Comparison of ENCODE assay signal across 17 cellular contexts in the genomic region with DNA sequence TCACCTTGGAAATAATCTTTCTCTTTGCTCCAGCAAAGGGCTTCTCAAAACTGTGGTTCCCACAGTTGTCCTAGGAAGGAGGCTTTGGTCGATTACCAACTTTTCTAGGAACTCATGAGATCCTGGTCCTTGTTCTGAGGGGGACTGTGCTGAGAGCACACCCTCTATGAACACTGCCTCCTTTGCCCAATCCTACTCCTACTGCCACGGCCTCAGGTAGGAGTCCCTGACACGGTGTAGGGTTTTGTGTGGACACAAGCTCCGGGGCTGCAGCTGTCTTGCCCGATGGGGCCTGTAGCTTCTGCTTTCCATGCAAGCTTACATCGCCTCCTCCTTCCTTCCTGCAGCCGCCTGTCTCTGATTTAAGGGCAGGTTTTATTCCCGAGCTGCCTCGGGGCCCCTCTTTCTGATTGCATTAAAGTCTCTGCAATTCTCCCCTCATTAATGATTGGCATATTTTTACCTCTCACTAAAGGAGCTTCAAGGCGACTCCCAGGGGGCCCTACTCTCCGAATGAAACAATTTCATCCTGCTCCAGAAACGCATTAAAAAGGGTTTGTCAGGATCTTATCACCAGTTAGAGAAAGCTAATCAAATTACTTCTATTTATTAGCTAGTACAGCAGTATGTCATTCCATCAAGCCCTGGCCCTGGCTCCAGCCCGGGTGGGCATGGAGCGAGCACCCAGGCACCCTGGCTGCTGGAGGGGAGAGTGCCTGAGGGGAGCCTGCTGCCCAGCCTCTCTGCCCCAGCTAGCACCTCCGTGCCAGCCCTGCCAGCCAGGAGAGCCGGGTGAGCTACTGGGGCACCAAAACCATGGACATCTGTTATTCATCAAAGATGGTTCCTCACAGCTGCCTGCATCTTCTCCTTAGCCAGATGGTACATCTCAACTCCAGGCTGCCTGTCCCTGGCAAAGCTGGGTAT. TPM values are rescaled to one million over a fixed set of nuclear protein-coding genes. Genes with fewer than 3 reads are reported as not detected.
A peak's percentile ranks its signal among the peaks of the same experiment; 100 is the strongest.
DNase-seq lines count a peak whose midpoint lies in the region; ATAC-seq and TF ChIP-seq lines count a peak whose summit lies in the region.
"Had no signal": no experiment of that assay in that cellular context is flagged by ENCODE, and none has a peak within 500 bp of the region (broad histone marks: within the 10 kb centered on the region; RNA-seq: fewer than 3 reads in every experiment).

No MANE protein-coding gene starts in this region.

- peak; percentile 15 for DNase-seq in EL
- peak; percentile 60 to 85 for DNase-seq in NCI-H524 (lab: John Stamatoyannopoulos, UW)
- no peak for DNase-seq in osteoblast (ENCODE audit: insufficient read length, low spot score, missing footprints)
- DNase-seq in UCSD-AML1 (lab: John Stamatoyannopoulos, UW; ENCODE audit: unreplicated experiment) = no peak
- DNase-seq: activated T-cell treated with anti-CD3 and anti-CD28 coated beads, Interleukin-2, amount 50 U/mL, for 24 hours; cortex of kidney; NCI-H2107; sigmoid colon; stimulated activated naive CD4-positive, alpha-beta T cell; SW 1271 had no signal

- no peaks in the 10 kb centered on the region for H3K36me3 Mint-ChIP-seq in brain

- no peak overlapping the region for H3K4me3 ChIP-seq in osteoblast (ENCODE audit: insufficient read depth, low read length)
- H3K4me3 ChIP-seq: sigmoid colon had no signal

- H3K4me1 ChIP-seq in osteoblast (ENCODE audit: insufficient read depth, low read length) = no peaks in the 10 kb centered on the region
- H3K4me1 ChIP-seq: sigmoid colon had no signal

- no peaks in the 10 kb centered on the region for H4K20me1 ChIP-seq in osteoblast (ENCODE audit: insufficient read depth, low read length)

- TF ChIP-seq CTCF in brain (conservative IDR thresholded peaks at IDR 0.05) (no peak), osteoblast (IDR thresholded peaks at IDR 0.05; ENCODE audit: extremely low read depth, low read depth, low read length) (no peak)

- peaks cover 4% of the 10 kb centered on the region for H3K27me3 ChIP-seq in osteoblast (ENCODE audit: insufficient read depth, low read length)

- no peaks in the 10 kb centered on the region for H3K9me3 ChIP-seq in osteoblast (ENCODE audit: low read depth, low read length)
- H3K9me3 ChIP-seq: sigmoid colon had no signal

- H3K9me3 Mint-ChIP-seq in brain = peaks cover 0 to 3% (median 1%) of the 10 kb centered on the region in 5 experiments
- H3K9me3 Mint-ChIP-seq: activated T-cell treated with anti-CD3 and anti-CD28 coated beads, Interleukin-2, amount 50 U/mL, for 24 hours had no signal

- H3K27ac Mint-ChIP-seq in brain = peak overlapping the region in 2 of 5 experiments; percentile 94 to 95
- H3K27ac Mint-ChIP-seq: activated T-cell treated with anti-CD3 and anti-CD28 coated beads, Interleukin-2, amount 50 U/mL, for 24 hours had no signal

- no peak overlapping the region for H3K27ac ChIP-seq in osteoblast (ENCODE audit: low read depth, low read length)
- H3K27ac ChIP-seq: sigmoid colon had no signal

- H3K4me1 Mint-ChIP-seq in brain = peaks cover 27% of the 10 kb centered on the region

- peak overlapping the region; percentile 43 for H3K4me2 ChIP-seq in osteoblast (ENCODE audit: insufficient read depth, low read length)

- H3K4me3 Mint-ChIP-seq in brain = peak overlapping the region in 3 of 5 experiments; percentile 7 to 75 (median 59)
- H3K4me3 Mint-ChIP-seq: activated T-cell treated with anti-CD3 and anti-CD28 coated beads, Interleukin-2, amount 50 U/mL, for 24 hours; neural crest cell had no signal

- peaks cover 14% of the 10 kb centered on the region for H3K27me3 Mint-ChIP-seq in brain

- peak overlapping the region; percentile 31 for H2AFZ ChIP-seq in osteoblast (ENCODE audit: low read length)

- H3K36me3 ChIP-seq in osteoblast (ENCODE audit: insufficient read depth, low read length) = no peaks in the 10 kb centered on the region
- H3K36me3 ChIP-seq: sigmoid colon had no signal

- H3K79me2 ChIP-seq in osteoblast (ENCODE audit: insufficient read depth, low read length) = no peaks in the 10 kb centered on the region

- no peak for ATAC-seq in activated CD4-positive, CD25-positive, alpha-beta regulatory T cell treated with anti-CD3 and anti-CD28 coated beads, Interleukin-2, amount 50 U/mL, for 24 hours
- ATAC-seq in GM21526 (IDR thresholded peaks at IDR 0.05; ENCODE audit: low FRiP score, unreplicated experiment) = no peak

RNA-seq across cellular contexts. Expression of gene ESRRB, which starts 38.1 kb away (rescaled TPM):
- polyA plus RNA-seq in brain (ENCODE audit: insufficient read depth, low read depth, low replicate concordance) = 0.29 TPM
- total RNA-seq in osteoblast = under 0.01 TPM in 1 of 2 replicates, not detected in the other
- total RNA-seq: fibroblast of lung, lung microvascular endothelial cell, urinary bladder had no signal
- polyA plus RNA-seq: fibroblast of lung had no signal

Comparison
In these comparisons a context has a peak if more than half of its experiments do, and no peak if none do; other contexts are left out.
1. DNase-seq: peak in EL (single experiment) and NCI-H524 (2 of 2); none in osteoblast (single experiment) and UCSD-AML1 (single experiment).